ENCODE assay signal across 14 cellular contexts in genomic region chr3:40745381-40746106, GRCh38.
DNase-seq lines count a peak whose midpoint lies in the region; ATAC-seq and TF ChIP-seq lines count a peak whose summit lies in the region.
"Had no signal": no experiment of that assay in that cellular context is flagged by ENCODE, and none has a peak within 500 bp of the region (broad histone marks: within the 10 kb centered on the region; RNA-seq: fewer than 3 reads in every experiment).

No MANE protein-coding gene starts in this region.

- H3K4me1 Mint-ChIP-seq in stimulated activated memory B cell treated with anti-CD40 and anti-IgM and Interleukin-4, amounts not matched to agents 10 μg/mL and 1 μg/mL and 100 μg/mL, for 72 hours = peaks cover 28% of the 10 kb centered on the region

- no peaks in the 10 kb centered on the region for H3K9me3 Mint-ChIP-seq in stimulated activated memory B cell treated with anti-CD40 and anti-IgM and Interleukin-4, amounts not matched to agents 10 μg/mL and 1 μg/mL and 100 μg/mL, for 72 hours
- H3K9me3 Mint-ChIP-seq: CD4-positive, alpha-beta T cell; IgD-negative memory B cell had no signal

- peaks cover 19% of the 10 kb centered on the region for H3K27me3 Mint-ChIP-seq in stimulated activated memory B cell treated with anti-CD40 and anti-IgM and Interleukin-4, amounts not matched to agents 10 μg/mL and 1 μg/mL and 100 μg/mL, for 72 hours
- H3K27me3 Mint-ChIP-seq: IgD-negative memory B cell had no signal

- H3K4me3 ChIP-seq in GM12865 (ENCODE audit: low read depth, low read length) = no peak overlapping the region
- H3K4me3 ChIP-seq: SJSA1 had no signal

- DNase-seq in GM12865 (ENCODE audit: low read depth) (peak; percentile 15), LHCN-M2 (ENCODE audit: low read depth) (peak; percentile 52), dermis blood vessel endothelial cell (peak; percentile 58), NCI-H2029 treated with DMSO at 0.1 percent for 48 hours (lab: John Stamatoyannopoulos, UW) (no peak), NCI-H2107 treated with DMSO at 0.1 percent for 48 hours (lab: John Stamatoyannopoulos, UW; ENCODE audit: unreplicated experiment) (no peak), GM03348 (ENCODE audit: low spot score) (no peak)
- DNase-seq: Caco-2; CD4-positive, alpha-beta T cell; GDM1; NCI-H1694 had no signal

- H3K4me3 Mint-ChIP-seq in stimulated activated memory B cell treated with anti-CD40 and anti-IgM and Interleukin-4, amounts not matched to agents 10 μg/mL and 1 μg/mL and 100 μg/mL, for 72 hours = no peak overlapping the region
- H3K4me3 Mint-ChIP-seq: CD4-positive, alpha-beta T cell had no signal

- ATAC-seq in stimulated activated memory B cell treated with anti-CD40 and anti-IgM and Interleukin-4, amounts not matched to agents 10 μg/mL and 1 μg/mL and 100 μg/mL, for 72 hours = peak; percentile 69
- ATAC-seq: Panc1 had no signal

- no peaks in the 10 kb centered on the region for H3K36me3 Mint-ChIP-seq in stimulated activated memory B cell treated with anti-CD40 and anti-IgM and Interleukin-4, amounts not matched to agents 10 μg/mL and 1 μg/mL and 100 μg/mL, for 72 hours

- TF ChIP-seq CTCF in GM12865 (IDR thresholded peaks at IDR 0.05; ENCODE audit: insufficient read depth, low read depth, low read length, missing control alignments) = no peak

- peak overlapping the region; percentile 66 for H3K27ac Mint-ChIP-seq in stimulated activated memory B cell treated with anti-CD40 and anti-IgM and Interleukin-4, amounts not matched to agents 10 μg/mL and 1 μg/mL and 100 μg/mL, for 72 hours
- H3K27ac Mint-ChIP-seq: CD4-positive, alpha-beta T cell; IgD-negative memory B cell had no signal

Comparison
In these comparisons a context has a peak if more than half of its experiments do, and no peak if none do; other contexts are left out.
1. DNase-seq: peak in GM12865 (single experiment), LHCN-M2 (single experiment) and dermis blood vessel endothelial cell (single experiment); none in NCI-H2029 treated with DMSO at 0.1 percent for 48 hours (single experiment), NCI-H2107 treated with DMSO at 0.1 percent for 48 hours (single experiment) and GM03348 (single experiment).